18 cellular contexts compared by ENCODE assay signal in the genomic region with DNA sequence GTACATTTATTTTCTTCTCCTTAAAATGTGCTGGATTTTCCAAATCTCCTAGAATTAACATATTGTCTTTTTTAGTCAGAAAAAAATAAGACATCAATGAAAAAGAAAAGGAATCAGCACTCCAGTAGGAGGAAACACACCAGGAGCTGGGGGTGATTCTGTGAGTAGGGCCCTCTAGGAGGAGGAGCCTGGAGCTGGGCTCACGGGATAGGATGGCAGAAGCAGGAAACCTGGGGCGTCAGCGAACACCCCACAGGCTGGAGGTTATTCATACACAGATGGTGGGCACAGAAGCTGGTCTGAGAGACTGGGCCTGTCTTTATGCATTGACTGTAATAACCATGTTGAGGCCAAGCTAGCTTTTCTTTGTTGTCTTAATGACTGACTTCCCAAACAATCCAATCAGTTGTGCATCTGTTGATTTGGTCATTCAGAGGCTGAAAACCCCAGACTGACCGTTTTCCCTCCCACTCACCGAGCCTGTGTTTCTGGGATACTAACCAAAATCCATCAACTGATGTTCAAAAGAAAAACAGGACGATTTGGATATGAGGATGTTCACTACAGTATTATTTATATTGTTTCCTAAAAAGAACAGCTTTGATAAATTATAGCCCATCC. TPM values are rescaled to one million over a fixed set of nuclear protein-coding genes. Genes with fewer than 3 reads are reported as not detected.
DNase-seq lines count a peak whose midpoint lies in the region; ATAC-seq, FAIRE-seq and TF ChIP-seq lines count a peak whose summit lies in the region.
"Had no signal": no experiment of that assay in that cellular context is flagged by ENCODE, and none has a peak within 500 bp of the region (broad histone marks: within the 10 kb centered on the region; RNA-seq: fewer than 3 reads in every experiment).

No MANE protein-coding gene starts in this region.

- H3K27ac ChIP-seq in astrocyte (ENCODE audit: low read depth, low read length), result no peak overlapping the region
- H3K27ac ChIP-seq in substantia nigra (ENCODE audit: low read depth, low read length, poor library complexity, severe bottlenecking), result no peak overlapping the region
- H3K27ac ChIP-seq: BLaER1 treated with 17β-estradiol and CSF1 and Interleukin-3, amounts not matched to agents 10 nM and 100 nM had no signal

- intact Hi-C loops in Right ventricle myocardium superior (cut with DNase I) (no loop called here), left ventricle myocardium superior (cut with micrococcal nuclease) (no loop called here)

- no peak for FAIRE-seq in astrocyte (lab: Jason Lieb, UNC)
- FAIRE-seq: GM12892, H54 had no signal

- no peak overlapping the region for H3K4me2 ChIP-seq in astrocyte (ENCODE audit: low read length)
- H3K4me2 ChIP-seq: BLaER1 treated with 17β-estradiol and CSF1 and Interleukin-3, amounts not matched to agents 10 nM and 100 nM had no signal

- H3K36me3 ChIP-seq in astrocyte (ENCODE audit: insufficient read depth, low read length), result no peaks in the 10 kb centered on the region
- H3K36me3 ChIP-seq: BLaER1 treated with 17β-estradiol and CSF1 and Interleukin-3, amounts not matched to agents 10 nM and 100 nM had no signal

- no peak overlapping the region for H3K9ac ChIP-seq in astrocyte (ENCODE audit: low read length)
- H3K9ac ChIP-seq: BLaER1 treated with 17β-estradiol and CSF1 and Interleukin-3, amounts not matched to agents 10 nM and 100 nM had no signal

- no peaks in the 10 kb centered on the region for H3K4me1 Mint-ChIP-seq in astrocyte (ENCODE audit: low read depth, unreplicated experiment)
- H3K4me1 Mint-ChIP-seq in glutamatergic neuron (ENCODE audit: low read depth, unreplicated experiment), result peaks cover 5% of the 10 kb centered on the region

- peaks cover 2% of the 10 kb centered on the region for H3K4me1 ChIP-seq in astrocyte (ENCODE audit: insufficient read depth, low read length)

- H2AFZ ChIP-seq in astrocyte (ENCODE audit: low read depth, low read length), result no peak overlapping the region

- no peaks in the 10 kb centered on the region for H4K20me1 ChIP-seq in astrocyte (ENCODE audit: insufficient read depth, low read length)

- peaks cover 11% of the 10 kb centered on the region for H3K27me3 ChIP-seq in astrocyte (ENCODE audit: insufficient read depth, low read length)

- no peak for TF ChIP-seq CTCF in astrocyte (IDR thresholded peaks at IDR 0.05; ENCODE audit: insufficient read depth, low read depth, low read length)
- TF ChIP-seq CTCF in glutamatergic neuron (IDR thresholded peaks at IDR 0.05; ENCODE audit: partially characterized antibody, unreplicated experiment), result no peak

- H3K36me3 Mint-ChIP-seq in astrocyte (ENCODE audit: low read depth, unreplicated experiment), result peaks cover 2% of the 10 kb centered on the region
- H3K36me3 Mint-ChIP-seq in glutamatergic neuron (ENCODE audit: unreplicated experiment), result peaks cover 7% of the 10 kb centered on the region

- no peaks in the 10 kb centered on the region for H3K79me2 ChIP-seq in astrocyte (ENCODE audit: insufficient read depth, low read length)

- H3K4me3 Mint-ChIP-seq in astrocyte (ENCODE audit: unreplicated experiment), result no peak overlapping the region
- H3K4me3 Mint-ChIP-seq in glutamatergic neuron (ENCODE audit: unreplicated experiment), result no peak overlapping the region

- H3K4me3 ChIP-seq in astrocyte (ENCODE audit: insufficient read depth, low read depth, low read length), result no peak overlapping the region
- H3K4me3 ChIP-seq: BLaER1 treated with 17β-estradiol and CSF1 and Interleukin-3, amounts not matched to agents 10 nM and 100 nM had no signal

- peaks cover 9% of the 10 kb centered on the region for H3K27me3 Mint-ChIP-seq in astrocyte (ENCODE audit: low read depth, unreplicated experiment)
- H3K27me3 Mint-ChIP-seq in glutamatergic neuron (ENCODE audit: unreplicated experiment), result peaks cover 1% of the 10 kb centered on the region

- no peaks in the 10 kb centered on the region for H3K9me3 ChIP-seq in astrocyte (ENCODE audit: insufficient read depth, low read depth, low read length)
- H3K9me3 ChIP-seq: BLaER1 treated with 17β-estradiol and CSF1 and Interleukin-3, amounts not matched to agents 10 nM and 100 nM had no signal

- ATAC-seq in Right ventricle myocardium superior (ENCODE audit: poor library complexity) (no peak), left ventricle myocardium superior (no peak), HG03159 (IDR thresholded peaks at IDR 0.05; ENCODE audit: unreplicated experiment) (no peak), GM19397 (IDR thresholded peaks at IDR 0.05; ENCODE audit: unreplicated experiment) (no peak), GM18870 (IDR thresholded peaks at IDR 0.05; ENCODE audit: unreplicated experiment) (no peak)
- ATAC-seq: Panc1 had no signal

- H3K27ac Mint-ChIP-seq in astrocyte (ENCODE audit: unreplicated experiment) (no peak overlapping the region), glutamatergic neuron (ENCODE audit: unreplicated experiment) (peak overlapping the region; percentile 48)

- H3K9me3 Mint-ChIP-seq in astrocyte (ENCODE audit: unreplicated experiment), result peaks cover 2% of the 10 kb centered on the region
- peaks cover 2% of the 10 kb centered on the region for H3K9me3 Mint-ChIP-seq in glutamatergic neuron (ENCODE audit: unreplicated experiment)

- DNase-seq in Right ventricle myocardium superior (peak; percentile 25), left ventricle myocardium superior (no peak), astrocyte (ENCODE audit: low read depth) (peak; percentile 8), glutamatergic neuron (no peak), substantia nigra (lab: John Stamatoyannopoulos, UW) (no peak)
- DNase-seq: 8988T, NCI-H1092 treated with DMSO at 0.1 percent for 48 hours, NCI-H1694 treated with DMSO at 0.1 percent for 48 hours, NCI-H446 treated with DMSO at 0.1 percent for 48 hours, NCI-H82, SHP77 treated with DMSO at 0.1 percent for 48 hours had no signal

RNA-seq across cellular contexts. Expression of a gene that starts 53.1 kb away (rescaled TPM):
- 10.0 TPM for total RNA-seq in Right ventricle myocardium superior
- 20.4 TPM for total RNA-seq in left ventricle myocardium superior
- total RNA-seq in astrocyte, result 0.11 and 0.29 TPM in 2 replicates
- 2.9 TPM for total RNA-seq in glutamatergic neuron (ENCODE audit: unreplicated experiment)

Comparison
In these comparisons a context has a peak if more than half of its experiments do, and no peak if none do; other contexts are left out.
1. DNase-seq: peak in Right ventricle myocardium superior (single experiment) and astrocyte (single experiment); none in left ventricle myocardium superior (single experiment), glutamatergic neuron (single experiment) and substantia nigra (0 of 49).